ENCODE assay signal across 1 cellular context in genomic region chr11:111320728-111321568, GRCh38.
TF ChIP-seq lines count a peak whose summit lies in the region.

No MANE protein-coding gene starts in this region.

TF ChIP-seq in HepG2, 621 proteins besides CTCF, POLR2A, EP300 and RAD21 (continued from another document and continues in another):
- TF ChIP-seq KIAA2018 (CRISPR knock-in tag; IDR thresholded peaks at IDR 0.05; ENCODE audit: borderline replicate concordance): no peak
- TF ChIP-seq MIER2 (CRISPR knock-in tag; IDR thresholded peaks at IDR 0.05): no peak
- TF ChIP-seq MBNL3 (CRISPR knock-in tag; conservative IDR thresholded peaks at IDR 0.05): no peak
- no peak for TF ChIP-seq TAF1 (CRISPR knock-in tag; IDR thresholded peaks at IDR 0.05)
- 0 out of 2 replicates have a peak, but pooled peaks have one; percentile 27 for TF ChIP-seq GATAD2A (CRISPR knock-in tag; IDR thresholded peaks at IDR 0.05)
- no peak for TF ChIP-seq ZNF790 (CRISPR knock-in tag; IDR thresholded peaks at IDR 0.05; ENCODE audit: borderline replicate concordance)
- TF ChIP-seq ZBTB34 (CRISPR knock-in tag; IDR thresholded peaks at IDR 0.05): peak; percentile 34; the same call in 1 of the 2 replicates
- no peak for TF ChIP-seq ZIK1 (CRISPR knock-in tag; IDR thresholded peaks at IDR 0.05; ENCODE audit: borderline replicate concordance, low read depth)
- TF ChIP-seq PATZ1 (CRISPR knock-in tag; IDR thresholded peaks at IDR 0.05): no peak
- TF ChIP-seq ZFP41 (CRISPR knock-in tag; IDR thresholded peaks at IDR 0.05; ENCODE audit: borderline replicate concordance): no peak
- TF ChIP-seq EHMT2 (IDR thresholded peaks at IDR 0.05; ENCODE audit: borderline replicate concordance, low read depth, low read length): peak; percentile 72; the same call in 1 of the 2 replicates
- TF ChIP-seq ZNF75D (CRISPR knock-in tag; IDR thresholded peaks at IDR 0.05; ENCODE audit: borderline replicate concordance): no peak
- no peak for TF ChIP-seq DPF2 (CRISPR knock-in tag; IDR thresholded peaks at IDR 0.05; ENCODE audit: borderline replicate concordance, low read depth)
- 0 out of 2 replicates have a peak, but pooled peaks have one; percentile 71 for TF ChIP-seq ZNF101 (CRISPR knock-in tag; IDR thresholded peaks at IDR 0.05; ENCODE audit: borderline replicate concordance, low read depth)
- TF ChIP-seq TIGD3 (CRISPR knock-in tag; IDR thresholded peaks at IDR 0.05; ENCODE audit: borderline replicate concordance): no peak
- no peak; the same call in 1 of the 2 replicates for TF ChIP-seq ZFX (CRISPR knock-in tag; IDR thresholded peaks at IDR 0.05; ENCODE audit: low read depth)
- peak; percentile 72 for TF ChIP-seq POGZ (CRISPR knock-in tag; IDR thresholded peaks at IDR 0.05)
- no peak for TF ChIP-seq ATF1 (CRISPR knock-in tag; IDR thresholded peaks at IDR 0.05)
- no peak for TF ChIP-seq KDM1A (CRISPR knock-in tag; IDR thresholded peaks at IDR 0.05)
- no peak for TF ChIP-seq CENPT (CRISPR knock-in tag; IDR thresholded peaks at IDR 0.05; ENCODE audit: low read depth)
- TF ChIP-seq STAT6 (CRISPR knock-in tag; IDR thresholded peaks at IDR 0.05; ENCODE audit: borderline replicate concordance): no peak
- TF ChIP-seq CREB3 (CRISPR knock-in tag; IDR thresholded peaks at IDR 0.05): no peak
- no peak for TF ChIP-seq SPEN (CRISPR knock-in tag; IDR thresholded peaks at IDR 0.05; ENCODE audit: low read depth)
- no peak for TF ChIP-seq U2AF2 (IDR thresholded peaks at IDR 0.05; ENCODE audit: low read depth, low read length)
- TF ChIP-seq EZH2 (conservative IDR thresholded peaks at IDR 0.05; ENCODE audit: low read depth, low read length): no peak
- peak; percentile 20 for TF ChIP-seq ZNF644 (CRISPR knock-in tag; IDR thresholded peaks at IDR 0.05; ENCODE audit: low read depth)
- peak in 1 of 2 experiments; percentile 34; a peak in 1 of 4 replicates for TF ChIP-seq ATF4 (CRISPR knock-in tag; IDR thresholded peaks at IDR 0.05)
- TF ChIP-seq MAFG (CRISPR knock-in tag; IDR thresholded peaks at IDR 0.05): no peak
- TF ChIP-seq PHF21A (CRISPR knock-in tag; IDR thresholded peaks at IDR 0.05): no peak; the same call in 1 of the 2 replicates
- peak; percentile 15; the same call in 1 of the 2 replicates for TF ChIP-seq NCOR1 (IDR thresholded peaks at IDR 0.05; ENCODE audit: borderline replicate concordance, low read length)
- no peak for TF ChIP-seq ZNF546 (CRISPR knock-in tag; conservative IDR thresholded peaks at IDR 0.05)
- TF ChIP-seq ZFP1 (CRISPR knock-in tag; IDR thresholded peaks at IDR 0.05): no peak
- no peak for TF ChIP-seq NPAS2 (CRISPR knock-in tag; IDR thresholded peaks at IDR 0.05; ENCODE audit: borderline replicate concordance)
- no peak for TF ChIP-seq KMT2B (CRISPR knock-in tag; IDR thresholded peaks at IDR 0.05)
